ENCODE assay signal across 12 cellular contexts in genomic region chr10:72058989-72059842, GRCh38. TPM values are rescaled to one million over a fixed set of nuclear protein-coding genes. Genes with fewer than 3 reads are reported as not detected.
DNase-seq lines count a peak whose midpoint lies in the region; ATAC-seq and TF ChIP-seq lines count a peak whose summit lies in the region.
"Had no signal": no experiment of that assay in that cellular context is flagged by ENCODE, and none has a peak within 500 bp of the region (broad histone marks: within the 10 kb centered on the region; RNA-seq: fewer than 3 reads in every experiment).

No MANE protein-coding gene starts in this region.

- TF ChIP-seq CTCF in chondrocyte (IDR thresholded peaks at IDR 0.05): peak; percentile 2

- DNase-seq in activated effector memory CD4-positive, alpha-beta T cell treated with anti-CD3 and anti-CD28 coated beads, Interleukin-2, amount 50 U/mL, for 16 hours: peak; percentile 74
- no peak for DNase-seq in activated effector memory CD4-positive, alpha-beta T cell treated with Interleukin-2 at 50 U/mL for 16 hours
- DNase-seq in activated CD4-positive, alpha-beta memory T cell treated with anti-CD3 and anti-CD28 coated beads, Interleukin-2, amount 10 ng/mL, durations not matched to agents 7 days and 5 days: no peak
- DNase-seq in chondrocyte (ENCODE audit: low spot score) (no peak), foreskin melanocyte (no peak), ACHN (no peak)
- DNase-seq in stimulated activated CD8-positive, alpha-beta memory T cell treated with anti-CD3 and anti-CD28 coated beads, Interleukin-4, amount 100 ng/mL, for 24 hours (ENCODE audit: low read depth): peak; percentile 42
- DNase-seq: activated gamma-delta T cell, heart right ventricle, NCI-H1105 treated with DMSO at 0.1 percent for 48 hours had no signal

- POLR2A ChIA-PET in activated CD4-positive, alpha-beta memory T cell treated with anti-CD3 and anti-CD28 coated beads, Interleukin-2, amount 10 ng/mL, durations not matched to agents 7 days and 5 days (lab: Charles Lee): interaction anchor here (0.6 to 1.8 kb wide), 7 partner anchors 8 to 278 kb away, joined by 3 to 8 read pairs (median 4); partner anchors contain the start of gene SPOCK2

- no peaks in the 10 kb centered on the region for H3K9me3 Mint-ChIP-seq in activated CD4-positive, alpha-beta memory T cell treated with anti-CD3 and anti-CD28 coated beads, Interleukin-2, amount 10 ng/mL, durations not matched to agents 7 days and 5 days
- no peaks in the 10 kb centered on the region for H3K9me3 Mint-ChIP-seq in chondrocyte (ENCODE audit: low read depth)
- H3K9me3 Mint-ChIP-seq: T-helper 1 cell treated with Interleukin-12 subunit alpha and Interleukin-12 subunit beta and Interleukin-4 antibody, amounts not matched to agents 30 μg/mL and 1 μg/mL, for 36 hours had no signal

- peaks cover 42% of the 10 kb centered on the region for H3K36me3 Mint-ChIP-seq in activated CD4-positive, alpha-beta memory T cell treated with anti-CD3 and anti-CD28 coated beads, Interleukin-2, amount 10 ng/mL, durations not matched to agents 7 days and 5 days (ENCODE audit: low read depth)
- H3K36me3 Mint-ChIP-seq in chondrocyte (ENCODE audit: low read depth): no peaks in the 10 kb centered on the region

- ATAC-seq in GM19351 (IDR thresholded peaks at IDR 0.05; ENCODE audit: unreplicated experiment): no peak

- peaks cover 2% of the 10 kb centered on the region for H3K4me1 Mint-ChIP-seq in activated CD4-positive, alpha-beta memory T cell treated with anti-CD3 and anti-CD28 coated beads, Interleukin-2, amount 10 ng/mL, durations not matched to agents 7 days and 5 days
- peaks cover 12% of the 10 kb centered on the region for H3K4me1 Mint-ChIP-seq in chondrocyte (ENCODE audit: low read depth)

- no peak overlapping the region for H3K4me3 Mint-ChIP-seq in activated CD4-positive, alpha-beta memory T cell treated with anti-CD3 and anti-CD28 coated beads, Interleukin-2, amount 10 ng/mL, durations not matched to agents 7 days and 5 days
- no peak overlapping the region for H3K4me3 Mint-ChIP-seq in chondrocyte (ENCODE audit: unreplicated experiment)
- H3K4me3 Mint-ChIP-seq: T-helper 1 cell treated with Interleukin-12 subunit alpha and Interleukin-12 subunit beta and Interleukin-4 antibody, amounts not matched to agents 30 μg/mL and 1 μg/mL, for 36 hours had no signal

- CTCF ChIA-PET in activated CD4-positive, alpha-beta memory T cell treated with anti-CD3 and anti-CD28 coated beads, Interleukin-2, amount 10 ng/mL, durations not matched to agents 7 days and 5 days (lab: Charles Lee): interaction anchor here (2.4 kb wide), 1 partner anchor 10 kb away, joined by 20 read pairs; no protein-coding TSS in a partner anchor

- in situ Hi-C loops in ACHN (cut with HindIII; ENCODE audit: low pct_ligation_motif_present, low pct_unique_long_range_greater_than_20kb, low sequenced_read_pairs): no loop called here

- peak overlapping the region; percentile 29 for H3K27ac Mint-ChIP-seq in activated CD4-positive, alpha-beta memory T cell treated with anti-CD3 and anti-CD28 coated beads, Interleukin-2, amount 10 ng/mL, durations not matched to agents 7 days and 5 days
- peak overlapping the region; percentile 2 for H3K27ac Mint-ChIP-seq in chondrocyte (ENCODE audit: unreplicated experiment)

- peaks cover 1% of the 10 kb centered on the region for H3K27me3 Mint-ChIP-seq in activated CD4-positive, alpha-beta memory T cell treated with anti-CD3 and anti-CD28 coated beads, Interleukin-2, amount 10 ng/mL, durations not matched to agents 7 days and 5 days
- H3K27me3 Mint-ChIP-seq in chondrocyte (ENCODE audit: low read depth): peaks cover 5% of the 10 kb centered on the region

RNA-seq across cellular contexts. Expression of gene SPOCK2, which starts 29.1 kb away (rescaled TPM):
- total RNA-seq in activated CD4-positive, alpha-beta memory T cell treated with anti-CD3 and anti-CD28 coated beads, Interleukin-2, amount 10 ng/mL, durations not matched to agents 7 days and 5 days: 100 to 1,000 TPM; 418 to 420 TPM
- total RNA-seq in chondrocyte: 0.32 to 1.4 TPM (median 0.80 TPM) in 3 replicates

Comparison
In these comparisons a context has a peak if more than half of its experiments do, and no peak if none do; other contexts are left out.
1. DNase-seq: peak in activated effector memory CD4-positive, alpha-beta T cell treated with anti-CD3 and anti-CD28 coated beads, Interleukin-2, amount 50 U/mL, for 16 hours (single experiment) and stimulated activated CD8-positive, alpha-beta memory T cell treated with anti-CD3 and anti-CD28 coated beads, Interleukin-4, amount 100 ng/mL, for 24 hours (single experiment); none in activated effector memory CD4-positive, alpha-beta T cell treated with Interleukin-2 at 50 U/mL for 16 hours (single experiment), activated CD4-positive, alpha-beta memory T cell treated with anti-CD3 and anti-CD28 coated beads, Interleukin-2, amount 10 ng/mL, durations not matched to agents 7 days and 5 days (single experiment), chondrocyte (single experiment), foreskin melanocyte (single experiment) and ACHN (single experiment).
2. RNA of gene SPOCK2, which starts 29.1 kb away (total RNA-seq): 418 to 420 TPM in activated CD4-positive, alpha-beta memory T cell treated with anti-CD3 and anti-CD28 coated beads, Interleukin-2, amount 10 ng/mL, durations not matched to agents 7 days and 5 days; 0.32 to 1.4 TPM in chondrocyte; every median in the first group is over 100 times any median in the second.